8 cellular contexts compared by ENCODE assay signal in the genomic region with DNA sequence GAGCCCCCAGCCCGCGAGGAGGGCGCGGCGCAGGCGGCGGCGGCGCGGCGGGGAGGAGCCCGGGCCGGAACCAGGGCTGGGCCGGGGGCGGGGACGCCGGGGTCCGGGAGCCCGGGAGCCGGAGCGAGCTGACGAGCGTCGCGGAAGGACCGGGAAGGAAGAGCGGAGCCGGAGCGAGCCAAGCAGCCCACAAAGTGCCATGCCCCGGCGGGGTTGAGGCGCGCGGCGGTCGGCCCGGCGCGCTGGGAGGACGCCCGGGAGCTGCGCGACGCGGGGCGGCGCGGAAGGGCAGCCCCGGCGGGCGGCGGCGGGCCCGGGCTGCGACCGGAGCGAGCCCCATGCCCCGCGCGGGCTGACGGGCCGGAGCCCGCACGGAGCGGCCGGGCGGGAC. TPM values are rescaled to one million over a fixed set of nuclear protein-coding genes. Genes with fewer than 3 reads are reported as not detected.
DNase-seq lines count a peak whose midpoint lies in the region; ATAC-seq and TF ChIP-seq lines count a peak whose summit lies in the region.

No MANE protein-coding gene starts in this region.

- H4K20me1 ChIP-seq in PC-9 (ENCODE audit: insufficient read depth) (peaks cover 14% of the 10 kb centered on the region), neural cell (ENCODE audit: insufficient read depth) (peaks cover 30% of the 10 kb centered on the region)

- CTCF ChIA-PET in PC-9 (lab: Charles Lee): no interaction called here

- H3K4me2 ChIP-seq in PC-9: no peak overlapping the region
- H3K4me2 ChIP-seq in neural cell (ENCODE audit: low read length): no peak overlapping the region

- H3K27me3 ChIP-seq in PC-9 (ENCODE audit: insufficient read depth, low read depth): no peaks in the 10 kb centered on the region
- H3K27me3 ChIP-seq in endodermal cell (ENCODE audit: control insufficient read depth, insufficient read depth, low read length, poor library complexity, severe bottlenecking): peaks cover 26% of the 10 kb centered on the region
- H3K27me3 ChIP-seq in neural cell (ENCODE audit: insufficient read depth, low read depth, low read length): peaks cover 13% of the 10 kb centered on the region

- no peak overlapping the region for H3K27ac Mint-ChIP-seq in endodermal cell

- intact Hi-C loops in Right ventricle myocardium inferior (cut with DNase I): loop anchor here (2.0 to 5.0 kb wide), 2 partner anchors 44 to 120 kb away; no protein-coding TSS in a partner anchor
- intact Hi-C loops in cardiac septum (cut with DNase I): loop anchor here (5.0 kb wide), 1 partner anchor 36 kb away; no protein-coding TSS in a partner anchor
- intact Hi-C loops in PC-9 (cut with micrococcal nuclease; ENCODE audit: unreplicated experiment): loop anchor here (2.0 to 5.0 kb wide), 2 partner anchors 36 to 76 kb away; no protein-coding TSS in a partner anchor

- H2AFZ ChIP-seq in PC-9 (no peak overlapping the region), neural cell (ENCODE audit: low read depth, low read length) (no peak overlapping the region)

- H3F3A ChIP-seq in PC-9 (ENCODE audit: insufficient read depth, low read depth) (no peaks in the 10 kb centered on the region), neural cell (ENCODE audit: insufficient read depth, low read length, poor library complexity, severe bottlenecking) (no peaks in the 10 kb centered on the region)

- H3K27me3 Mint-ChIP-seq in endodermal cell (ENCODE audit: insufficient read depth): peaks cover 75% of the 10 kb centered on the region

- H3K79me2 ChIP-seq in PC-9 (ENCODE audit: low read depth) (peaks cover 35% of the 10 kb centered on the region), neural cell (replicated peaks; ENCODE audit: insufficient read depth, low read length) (peaks cover 48% of the 10 kb centered on the region)

- H3K4me3 ChIP-seq in PC-9 (peak overlapping the region; percentile 67; the same call in 1 of the 2 replicates), endodermal cell (ENCODE audit: low read length) (no peak overlapping the region), neural cell (ENCODE audit: low read length) (peak overlapping the region; percentile 93)

- H3K4me3 Mint-ChIP-seq in endodermal cell: peak overlapping the region; percentile 93

- H3K9ac ChIP-seq in endodermal cell (ENCODE audit: extremely low read depth, low read length, poor library complexity, severe bottlenecking) (peak overlapping the region; percentile 63), neural cell (ENCODE audit: low read length) (peak overlapping the region; percentile 80)

- no TSS peak for BruUV-seq in PC-9 (replicated peaks; lab: Mats Ljungman, UMichigan)

- H3K4me1 ChIP-seq in PC-9 (replicated peaks; ENCODE audit: insufficient read depth) (no peaks in the 10 kb centered on the region), endodermal cell (ENCODE audit: control insufficient read depth, insufficient read depth, low read length) (peaks cover 24% of the 10 kb centered on the region)

- WGBS in endodermal cell (ENCODE audit: insufficient coverage in 1 of 2, insufficient read length in 1 of 2), 2 experiments: 0% methylated on average over 2 to 67 of the region's 67 CpGs

- TF ChIP-seq CTCF in PC-9 (conservative IDR thresholded peaks at IDR 0.05) (no peak), endodermal cell (conservative IDR thresholded peaks at IDR 0.05) (no peak), neural cell (IDR thresholded peaks at IDR 0.05; ENCODE audit: poor library complexity, severe bottlenecking) (no peak)

- H3K27ac ChIP-seq in PC-9: no peak overlapping the region
- no peak overlapping the region for H3K27ac ChIP-seq in endodermal cell (ENCODE audit: low read depth, low read length)
- no peak overlapping the region for H3K27ac ChIP-seq in neural cell (ENCODE audit: low read length)

- no peaks in the 10 kb centered on the region for H3K9me2 ChIP-seq in PC-9 (ENCODE audit: insufficient read depth)
- no peaks in the 10 kb centered on the region for H3K9me2 ChIP-seq in neural cell (ENCODE audit: insufficient read depth, low read length)

- DNase-seq in Right ventricle myocardium inferior (ENCODE audit: missing footprints) (peak; percentile 84), cardiac septum (ENCODE audit: low spot score) (no peak), PC-9 (no peak), endodermal cell (no peak), NCI-H1930 (lab: John Stamatoyannopoulos, UW) (no peak), NCI-H1092 (lab: John Stamatoyannopoulos, UW) (no peak)

- TF ChIP-seq EP300 in neural cell (conservative IDR thresholded peaks at IDR 0.05; ENCODE audit: poor library complexity, severe bottlenecking): no peak

- peaks cover 38% of the 10 kb centered on the region for H3K4me1 Mint-ChIP-seq in endodermal cell

- TF ChIP-seq RAD21 in neural cell (conservative IDR thresholded peaks at IDR 0.05): no peak

- POLR2A ChIA-PET in PC-9 (lab: Charles Lee; ENCODE audit: unreplicated experiment): interaction anchor here (0.6 kb wide), 1 partner anchor 81 kb away, joined by 3 read pairs; no protein-coding TSS in a partner anchor

- ATAC-seq in Right ventricle myocardium inferior (no peak), HG02870 (IDR thresholded peaks at IDR 0.05; ENCODE audit: unreplicated experiment) (peak; percentile 25)

- H3K36me3 ChIP-seq in PC-9 (ENCODE audit: low read depth) (no peaks in the 10 kb centered on the region), endodermal cell (ENCODE audit: control insufficient read depth, insufficient read depth, low read length) (peaks cover 18% of the 10 kb centered on the region), neural cell (ENCODE audit: insufficient read depth, low read length) (no peaks in the 10 kb centered on the region)

- H3K9me3 ChIP-seq in PC-9 (ENCODE audit: insufficient read depth, low read depth) (no peaks in the 10 kb centered on the region), endodermal cell (ENCODE audit: control insufficient read depth, low read length) (no peaks in the 10 kb centered on the region), neural cell (ENCODE audit: low read length) (no peaks in the 10 kb centered on the region)

- no peaks in the 10 kb centered on the region for H3K9me3 Mint-ChIP-seq in endodermal cell

- peaks cover 11% of the 10 kb centered on the region for H3K36me3 Mint-ChIP-seq in endodermal cell (ENCODE audit: low read depth)

TF ChIP-seq in neural cell, 6 proteins besides CTCF, POLR2A, EP300 and RAD21:
- no peak for TF ChIP-seq TAF1 (IDR thresholded peaks at IDR 0.05; ENCODE audit: low read depth)
- no peak for TF ChIP-seq SMC3 (conservative IDR thresholded peaks at IDR 0.05; ENCODE audit: poor library complexity)
- no peak for TF ChIP-seq REST (IDR thresholded peaks at IDR 0.05; ENCODE audit: borderline replicate concordance)

RNA-seq across cellular contexts. Expression of gene FOXP4, which starts 0.3 kb away (rescaled TPM):
- total RNA-seq in Right ventricle myocardium inferior (13.9 TPM), cardiac septum (20.3 TPM), PC-9 (2021) (26.0 and 29.4 TPM in 2 replicates), endodermal cell (10 to 100 TPM; 44.4 to 47.7 TPM)
- polyA plus RNA-seq in endodermal cell (2013, experiment 1 of 2): 54.1 TPM
- 47.0 TPM for polyA plus RNA-seq in endodermal cell (2013, experiment 2 of 2)
- polyA plus RNA-seq in neural cell: 7.1 and 9.7 TPM in 2 replicates
- polyA minus RNA-seq in neural cell: 25.9 and 31.2 TPM in 2 replicates
